Comparison of ENCODE assay signal across 8 cellular contexts in genomic region chr1:1307908-1308755, GRCh38. TPM values are rescaled to one million over a fixed set of nuclear protein-coding genes. Genes with fewer than 3 reads are reported as not detected.
A peak's percentile ranks its signal among the peaks of the same experiment; 100 is the strongest.
DNase-seq lines count a peak whose midpoint lies in the region; ATAC-seq and TF ChIP-seq lines count a peak whose summit lies in the region.

TSS of gene ACAP3 (minus strand) at chr1:1307930. CDS start at chr1:1307815, 115 bp downstream.
A gene with protein sequence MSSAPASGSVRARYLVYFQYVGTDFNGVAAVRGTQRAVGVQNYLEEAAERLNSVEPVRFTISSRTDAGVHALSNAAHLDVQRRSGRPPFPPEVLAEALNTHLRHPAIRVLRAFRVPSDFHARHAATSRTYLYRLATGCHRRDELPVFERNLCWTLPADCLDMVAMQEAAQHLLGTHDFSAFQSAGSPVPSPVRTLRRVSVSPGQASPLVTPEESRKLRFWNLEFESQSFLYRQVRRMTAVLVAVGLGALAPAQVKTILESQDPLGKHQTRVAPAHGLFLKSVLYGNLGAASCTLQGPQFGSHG (plus strand): TSS chr1:1308597. CDS start chr1:1308644, 47 bp downstream.

- WGBS in psoas muscle, 3 donors = 0 to 1% (median 1%) methylated on average over 68 to 128 of the region's 135 CpGs
- WGBS in urinary bladder = under 1% methylated on average over 131 of the region's 135 CpGs

- no peak for TF ChIP-seq CTCF in GM12875 (IDR thresholded peaks at IDR 0.05; ENCODE audit: borderline replicate concordance, insufficient read depth, low read depth, low read length)
- TF ChIP-seq CTCF in left ventricle myocardium inferior (IDR thresholded peaks at IDR 0.05; ENCODE audit: borderline replicate concordance) = peak; percentile 16
- no peak for TF ChIP-seq CTCF in psoas muscle (IDR thresholded peaks at IDR 0.05)

- H3K9me3 ChIP-seq in left ventricle myocardium inferior (replicated peaks) (no peaks in the 10 kb centered on the region), psoas muscle (no peaks in the 10 kb centered on the region)

- DNase-seq in NCI-H146 (lab: John Stamatoyannopoulos, UW) = peak; percentile 78
- DNase-seq in amniotic epithelial cell (ENCODE audit: low read depth) = peak; percentile 90
- DNase-seq in left ventricle myocardium inferior = peak; percentile 92
- peak; percentile 95 to 96 for DNase-seq in psoas muscle

- intact Hi-C loops in T-helper 1 cell treated with Interleukin-12 subunit alpha and Interleukin-12 subunit beta and Interleukin-4 antibody, amounts not matched to agents 30 ng/mL and 1 ng/mL, for 36 hours (cut with micrococcal nuclease) = loop anchor here (1.0 to 5.0 kb wide), 13 partner anchors 16 to 599 kb away; partner anchors contain the start of genes ATAD3B, AURKAIP1, B3GALT6 and C1orf159
- intact Hi-C loops in left ventricle myocardium inferior (cut with micrococcal nuclease) (no loop called here), psoas muscle (cut with DNase I) (loop anchor here in 1 of 2 donors (5.0 kb wide), 1 partner anchor 39 kb away; the partner anchor contains the start of gene DVL1)

- peak within 1 kb of the TSS; percentile 92 for H3K4me3 ChIP-seq in GM12875 (ENCODE audit: low read depth, low read length)
- H3K4me3 ChIP-seq in left ventricle myocardium inferior = peak within 1 kb of the TSS; percentile 81
- H3K4me3 ChIP-seq in psoas muscle = peak within 1 kb of the TSS; percentile 93
- peak within 1 kb of the TSS; percentile 79 for H3K4me3 ChIP-seq in urinary bladder (ENCODE audit: low read depth, low read length)

- H3K27me3 ChIP-seq in left ventricle myocardium inferior (ENCODE audit: low read depth) = no peaks in the 10 kb centered on the region
- no peaks in the 10 kb centered on the region for H3K27me3 ChIP-seq in psoas muscle (ENCODE audit: insufficient read depth in 3 of 3, low read length in 2 of 3)

- ATAC-seq in HG02763 (IDR thresholded peaks at IDR 0.05; ENCODE audit: unreplicated experiment) = peak; percentile 56
- ATAC-seq in psoas muscle = peak; percentile 82 to 83 (median 82)

- H3K36me3 ChIP-seq in left ventricle myocardium inferior (peaks cover 34% of the 10 kb centered on the region), psoas muscle (ENCODE audit: insufficient read depth in 1 of 2, low read depth in 1 of 2) (peaks cover 0 to 33% of the 10 kb centered on the region in 2 donors), urinary bladder (ENCODE audit: insufficient read depth) (peaks cover 5% of the 10 kb centered on the region)

- H3K27ac ChIP-seq in left ventricle myocardium inferior (replicated peaks) = peak within 1 kb of the TSS; percentile 99
- H3K27ac ChIP-seq in psoas muscle = peak within 1 kb of the TSS; percentile 97
- peak within 1 kb of the TSS; percentile 86 for H3K27ac ChIP-seq in urinary bladder (ENCODE audit: low read depth)

- H3K4me1 ChIP-seq in left ventricle myocardium inferior (peaks cover 59% of the 10 kb centered on the region), psoas muscle (peaks cover 45% of the 10 kb centered on the region), urinary bladder (ENCODE audit: insufficient read depth) (no peaks in the 10 kb centered on the region)

RNA-seq across cellular contexts. Expression of gene ACAP3, which starts in this region (rescaled TPM):
- total RNA-seq in T-helper 1 cell treated with Interleukin-12 subunit alpha and Interleukin-12 subunit beta and Interleukin-4 antibody, amounts not matched to agents 30 ng/mL and 1 ng/mL, for 36 hours = 60.9 and 62.5 TPM in 2 replicates
- total RNA-seq in left ventricle myocardium inferior (49.7 TPM), psoas muscle (10 to 100 TPM; 20.8 to 32.0 (median 26.3) TPM), urinary bladder (40.2 TPM)
- polyA plus RNA-seq in psoas muscle (10 to 100 TPM; 14.7 to 23.7 (median 15.5) TPM), urinary bladder (51.2 TPM)

RNA-seq across cellular contexts. Expression of the second gene that starts in this region (rescaled TPM):
- total RNA-seq in T-helper 1 cell treated with Interleukin-12 subunit alpha and Interleukin-12 subunit beta and Interleukin-4 antibody, amounts not matched to agents 30 ng/mL and 1 ng/mL, for 36 hours = 19.2 and 20.6 TPM in 2 replicates
- total RNA-seq in left ventricle myocardium inferior (10.4 TPM), psoas muscle (1 to 10 TPM; 3.7 to 7.3 (median 5.8) TPM), urinary bladder (7.6 TPM)
- polyA plus RNA-seq in psoas muscle (1 to 10 TPM; 7.9 to 9.1 (median 9.0) TPM), urinary bladder (19.2 TPM)

Comparison
In these comparisons a context has a peak if more than half of its experiments do, and no peak if none do; other contexts are left out.
1. Peak in every context shown above with its lines: DNase-seq, ATAC-seq, H3K4me3 ChIP-seq and H3K27ac ChIP-seq.